In the genomic region with DNA sequence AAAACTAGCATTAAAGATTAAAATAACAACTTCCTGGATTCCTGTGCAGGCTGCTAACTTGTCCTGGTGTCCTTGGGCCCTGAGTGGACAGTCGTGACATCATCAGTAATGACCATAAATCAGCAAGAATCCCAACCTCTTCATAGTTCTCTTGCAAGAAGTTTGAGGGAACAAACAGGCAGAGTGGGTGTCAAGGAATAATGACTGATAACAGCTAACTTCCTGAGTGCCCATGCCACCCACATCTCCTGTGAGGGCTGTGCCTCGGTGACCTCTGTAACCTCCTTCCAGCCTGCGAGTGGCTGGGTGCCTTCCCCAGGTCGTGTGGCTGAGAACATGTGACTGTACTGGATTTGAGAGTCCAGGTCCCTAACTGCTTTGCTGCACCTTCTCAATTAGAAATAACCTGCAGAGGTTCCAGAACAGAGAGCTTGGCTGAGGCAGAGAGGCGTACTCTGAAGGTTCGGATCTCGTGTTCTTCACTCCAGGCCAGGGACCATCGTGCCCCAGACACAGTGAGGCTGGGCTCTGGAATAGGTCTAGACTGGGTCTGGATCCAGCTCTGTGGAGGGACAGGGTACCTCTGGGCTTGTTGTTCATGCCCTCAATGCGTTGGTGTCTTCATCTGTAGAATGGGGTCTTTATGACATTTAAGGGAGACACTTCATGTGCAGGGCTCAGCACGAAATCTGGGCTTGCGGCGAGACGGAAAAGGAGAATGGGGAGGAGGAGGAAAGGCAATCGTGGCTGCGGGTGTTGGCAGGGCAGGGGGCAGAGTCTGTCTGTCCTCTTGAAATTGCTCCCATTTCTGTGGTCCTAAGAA, we compare ENCODE assay signal across 22 cellular contexts.
DNase-seq lines count a peak whose midpoint lies in the region; ATAC-seq and TF ChIP-seq lines count a peak whose summit lies in the region.
"Had no signal": no experiment of that assay in that cellular context is flagged by ENCODE, and none has a peak within 500 bp of the region (broad histone marks: within the 10 kb centered on the region; RNA-seq: fewer than 3 reads in every experiment).

No MANE protein-coding gene starts in this region.

- H3K4me1 Mint-ChIP-seq in activated CD4-positive, alpha-beta memory T cell treated with anti-CD3 and anti-CD28 coated beads, Interleukin-2, amount 10 ng/mL, durations not matched to agents 7 days and 5 days, result peaks cover 6% of the 10 kb centered on the region
- peaks cover 4% of the 10 kb centered on the region for H3K4me1 Mint-ChIP-seq in activated CD4-positive, alpha-beta memory T cell treated with anti-CD3 and anti-CD28 coated beads for 36 hours (ENCODE audit: low read depth)
- H3K4me1 Mint-ChIP-seq in activated CD4-positive, alpha-beta T cell treated with anti-CD3 and anti-CD28 coated beads, Interleukin-2, amount 10 ng/mL, durations not matched to agents 24 days and 14 days, result no peaks in the 10 kb centered on the region

- ATAC-seq in lung (ENCODE audit: insufficient read depth, low FRiP score) (no peak), upper lobe of right lung (no peak), GM19324 (IDR thresholded peaks at IDR 0.05; ENCODE audit: low FRiP score, unreplicated experiment) (no peak)
- ATAC-seq: activated naive CD4-positive, alpha-beta T cell treated with anti-CD3 and anti-CD28 coated beads, Interleukin-2, amount 50 U/mL, for 72 hours; stimulated activated memory B cell treated with anti-CD40 and anti-IgM and Interleukin-4, amounts not matched to agents 10 μg/mL and 1 μg/mL and 100 μg/mL, for 72 hours had no signal

- POLR2A ChIA-PET in activated CD4-positive, alpha-beta memory T cell treated with anti-CD3 and anti-CD28 coated beads, Interleukin-2, amount 10 ng/mL, durations not matched to agents 7 days and 5 days (lab: Charles Lee), result no interaction called here
- POLR2A ChIA-PET in activated CD4-positive, alpha-beta memory T cell treated with anti-CD3 and anti-CD28 coated beads for 36 hours (lab: Charles Lee), result no interaction called here

- 82 to 84% methylated on average over 15 of the region's 15 CpGs for WGBS in lung, 2 donors

- no peak overlapping the region for H3K27ac Mint-ChIP-seq in activated CD4-positive, alpha-beta memory T cell treated with anti-CD3 and anti-CD28 coated beads, Interleukin-2, amount 10 ng/mL, durations not matched to agents 7 days and 5 days
- no peak overlapping the region for H3K27ac Mint-ChIP-seq in activated CD4-positive, alpha-beta memory T cell treated with anti-CD3 and anti-CD28 coated beads for 36 hours
- no peak overlapping the region for H3K27ac Mint-ChIP-seq in activated CD4-positive, alpha-beta T cell treated with anti-CD3 and anti-CD28 coated beads, Interleukin-2, amount 10 ng/mL, durations not matched to agents 24 days and 14 days
- H3K27ac Mint-ChIP-seq: activated naive CD4-positive, alpha-beta T cell treated with anti-CD3 and anti-CD28 coated beads, Interleukin-2, amount 50 U/mL, for 72 hours; stimulated activated memory B cell treated with anti-CD40 and anti-IgM and Interleukin-4, amounts not matched to agents 10 μg/mL and 1 μg/mL and 100 μg/mL, for 72 hours had no signal

- no peaks in the 10 kb centered on the region for H3K27me3 ChIP-seq in lung (ENCODE audit: control insufficient read depth, insufficient read depth)
- H3K27me3 ChIP-seq in upper lobe of right lung, result no peaks in the 10 kb centered on the region
- H3K27me3 ChIP-seq: BE2C, hepatocyte, thyroid gland had no signal

- TF ChIP-seq CTCF in fibroblast of villous mesenchyme (IDR thresholded peaks at IDR 0.05; ENCODE audit: insufficient read depth, low read depth, low read length) (no peak), lung (IDR thresholded peaks at IDR 0.05; ENCODE audit: control extremely low read depth, extremely low read depth) (no peak), upper lobe of right lung (IDR thresholded peaks at IDR 0.05) (no peak)

- H3K27me3 Mint-ChIP-seq in activated CD4-positive, alpha-beta memory T cell treated with anti-CD3 and anti-CD28 coated beads, Interleukin-2, amount 10 ng/mL, durations not matched to agents 7 days and 5 days, result peaks cover 28% of the 10 kb centered on the region
- peaks cover 5% of the 10 kb centered on the region for H3K27me3 Mint-ChIP-seq in activated CD4-positive, alpha-beta memory T cell treated with anti-CD3 and anti-CD28 coated beads for 36 hours
- H3K27me3 Mint-ChIP-seq in activated CD4-positive, alpha-beta T cell treated with anti-CD3 and anti-CD28 coated beads, Interleukin-2, amount 10 ng/mL, durations not matched to agents 24 days and 14 days, result peaks cover 19% of the 10 kb centered on the region

- peak; percentile 9 for DNase-seq in activated CD4-positive, alpha-beta memory T cell treated with anti-CD3 and anti-CD28 coated beads, Interleukin-2, amount 10 ng/mL, durations not matched to agents 7 days and 5 days
- DNase-seq in activated CD4-positive, alpha-beta memory T cell treated with anti-CD3 and anti-CD28 coated beads for 36 hours, result no peak
- DNase-seq in fibroblast of villous mesenchyme (ENCODE audit: low read depth) (peak; percentile 20), lung (ENCODE audit: low spot score) (peak; percentile 22), upper lobe of right lung (peak; percentile 40), NCI-H2029 treated with DMSO at 0.1 percent for 48 hours (lab: John Stamatoyannopoulos, UW) (no peak)
- DNase-seq in activated CD4-positive, alpha-beta T cell treated with anti-CD3 and anti-CD28 coated beads, Interleukin-2, amount 10 ng/mL, durations not matched to agents 24 days and 14 days, result no peak
- DNase-seq: BE2C; caudate nucleus; effector CD8-positive, alpha-beta T cell; GDM1; kidney glomerular epithelial cell; NCI-H1092 treated with DMSO at 0.1 percent for 48 hours; NCI-H2107; NCI-H526 treated with DMSO at 0.1 percent for 48 hours; T1000; thyroid gland had no signal

- H3K27ac ChIP-seq in lung (ENCODE audit: low read depth in 1 of 2, low read length in 1 of 2) (no peak overlapping the region), upper lobe of right lung (no peak overlapping the region)
- H3K27ac ChIP-seq: 22Rv1, hepatocyte, thyroid gland had no signal

- CTCF ChIA-PET in activated CD4-positive, alpha-beta memory T cell treated with anti-CD3 and anti-CD28 coated beads, Interleukin-2, amount 10 ng/mL, durations not matched to agents 7 days and 5 days (lab: Charles Lee), result no interaction called here
- CTCF ChIA-PET in activated CD4-positive, alpha-beta memory T cell treated with anti-CD3 and anti-CD28 coated beads for 36 hours (lab: Charles Lee), result no interaction called here

- H3K4me1 ChIP-seq in lung (ENCODE audit: control insufficient read depth in 2 of 2, insufficient read depth in 2 of 2, low read length in 2 of 2) (peaks cover 0 to 17% of the 10 kb centered on the region in 2 donors), upper lobe of right lung (peaks cover 26% of the 10 kb centered on the region)
- H3K4me1 ChIP-seq: BE2C had no signal

- H3K36me3 Mint-ChIP-seq in activated CD4-positive, alpha-beta memory T cell treated with anti-CD3 and anti-CD28 coated beads, Interleukin-2, amount 10 ng/mL, durations not matched to agents 7 days and 5 days (ENCODE audit: low read depth), result no peaks in the 10 kb centered on the region
- no peaks in the 10 kb centered on the region for H3K36me3 Mint-ChIP-seq in activated CD4-positive, alpha-beta memory T cell treated with anti-CD3 and anti-CD28 coated beads for 36 hours
- H3K36me3 Mint-ChIP-seq in activated CD4-positive, alpha-beta T cell treated with anti-CD3 and anti-CD28 coated beads, Interleukin-2, amount 10 ng/mL, durations not matched to agents 24 days and 14 days (ENCODE audit: low read depth), result no peaks in the 10 kb centered on the region
- H3K36me3 Mint-ChIP-seq: activated naive CD4-positive, alpha-beta T cell treated with anti-CD3 and anti-CD28 coated beads, Interleukin-2, amount 50 U/mL, for 72 hours; stimulated activated memory B cell treated with anti-CD40 and anti-IgM and Interleukin-4, amounts not matched to agents 10 μg/mL and 1 μg/mL and 100 μg/mL, for 72 hours had no signal

- H3K4me3 ChIP-seq in fibroblast of villous mesenchyme (ENCODE audit: low read depth, low read length), result no peak overlapping the region
- no peak overlapping the region for H3K4me3 ChIP-seq in lung
- no peak overlapping the region for H3K4me3 ChIP-seq in upper lobe of right lung
- H3K4me3 ChIP-seq: hepatocyte, thyroid gland had no signal

- H3K36me3 ChIP-seq in lung (ENCODE audit: control insufficient read depth in 2 of 2, insufficient read depth in 2 of 2, low read length in 2 of 2) (no peaks in the 10 kb centered on the region), upper lobe of right lung (no peaks in the 10 kb centered on the region)
- H3K36me3 ChIP-seq: BE2C, thyroid gland had no signal

- no peaks in the 10 kb centered on the region for H3K9me3 Mint-ChIP-seq in activated CD4-positive, alpha-beta memory T cell treated with anti-CD3 and anti-CD28 coated beads, Interleukin-2, amount 10 ng/mL, durations not matched to agents 7 days and 5 days
- H3K9me3 Mint-ChIP-seq in activated CD4-positive, alpha-beta memory T cell treated with anti-CD3 and anti-CD28 coated beads for 36 hours, result no peaks in the 10 kb centered on the region
- H3K9me3 Mint-ChIP-seq in activated CD4-positive, alpha-beta T cell treated with anti-CD3 and anti-CD28 coated beads, Interleukin-2, amount 10 ng/mL, durations not matched to agents 24 days and 14 days, result no peaks in the 10 kb centered on the region
- H3K9me3 Mint-ChIP-seq: activated naive CD4-positive, alpha-beta T cell treated with anti-CD3 and anti-CD28 coated beads, Interleukin-2, amount 50 U/mL, for 72 hours; stimulated activated memory B cell treated with anti-CD40 and anti-IgM and Interleukin-4, amounts not matched to agents 10 μg/mL and 1 μg/mL and 100 μg/mL, for 72 hours had no signal

- intact Hi-C loops in activated CD4-positive, alpha-beta memory T cell treated with anti-CD3 and anti-CD28 coated beads for 36 hours (cut with micrococcal nuclease), result no loop called here
- intact Hi-C loops in upper lobe of right lung (cut with DNase I), result no loop called here
- intact Hi-C loops in activated CD4-positive, alpha-beta T cell treated with anti-CD3 and anti-CD28 coated beads, Interleukin-2, amount 10 ng/mL, durations not matched to agents 24 days and 14 days (cut with micrococcal nuclease), result no loop called here

- no peak overlapping the region for H3K4me3 Mint-ChIP-seq in activated CD4-positive, alpha-beta memory T cell treated with anti-CD3 and anti-CD28 coated beads, Interleukin-2, amount 10 ng/mL, durations not matched to agents 7 days and 5 days
- no peak overlapping the region for H3K4me3 Mint-ChIP-seq in activated CD4-positive, alpha-beta memory T cell treated with anti-CD3 and anti-CD28 coated beads for 36 hours
- H3K4me3 Mint-ChIP-seq in activated CD4-positive, alpha-beta T cell treated with anti-CD3 and anti-CD28 coated beads, Interleukin-2, amount 10 ng/mL, durations not matched to agents 24 days and 14 days, result no peak overlapping the region
- H3K4me3 Mint-ChIP-seq: stimulated activated memory B cell treated with anti-CD40 and anti-IgM and Interleukin-4, amounts not matched to agents 10 μg/mL and 1 μg/mL and 100 μg/mL, for 72 hours had no signal

- peaks cover 0 to 5% of the 10 kb centered on the region in 2 donors for H3K9me3 ChIP-seq in lung (ENCODE audit: control insufficient read depth in 2 of 2, insufficient read depth in 1 of 2, low read length in 1 of 2)
- no peaks in the 10 kb centered on the region for H3K9me3 ChIP-seq in upper lobe of right lung
- H3K9me3 ChIP-seq: BE2C, thyroid gland had no signal

Comparison
In these comparisons a context has a peak if more than half of its experiments do, and no peak if none do; other contexts are left out.
1. DNase-seq: peak in activated CD4-positive, alpha-beta memory T cell treated with anti-CD3 and anti-CD28 coated beads, Interleukin-2, amount 10 ng/mL, durations not matched to agents 7 days and 5 days (single experiment), fibroblast of villous mesenchyme (single experiment), lung (single experiment) and upper lobe of right lung (single experiment); none in activated CD4-positive, alpha-beta memory T cell treated with anti-CD3 and anti-CD28 coated beads for 36 hours (single experiment), NCI-H2029 treated with DMSO at 0.1 percent for 48 hours (single experiment) and activated CD4-positive, alpha-beta T cell treated with anti-CD3 and anti-CD28 coated beads, Interleukin-2, amount 10 ng/mL, durations not matched to agents 24 days and 14 days (single experiment).